In the genomic region with DNA sequence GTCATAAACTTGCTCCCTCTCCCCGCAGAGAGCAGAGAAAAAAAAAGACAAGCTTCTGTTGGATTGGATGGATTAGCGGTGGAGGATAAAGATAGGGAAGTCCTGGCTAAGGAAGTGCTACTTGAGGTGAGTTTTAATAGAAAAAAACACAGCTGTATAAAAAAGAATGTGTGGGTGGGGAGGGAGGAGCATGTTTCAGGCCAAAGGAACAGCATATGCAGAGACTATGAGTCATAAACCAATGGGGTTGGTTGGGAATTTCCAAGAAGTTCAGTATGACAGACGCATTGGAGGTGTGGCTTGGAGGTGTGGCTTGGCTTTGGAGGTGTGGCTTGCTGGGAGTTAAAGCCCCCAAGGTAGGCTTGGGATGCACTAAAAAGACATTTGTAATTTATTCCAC, we compare ENCODE assay signal across 11 cellular contexts.
DNase-seq lines count a peak whose midpoint lies in the region; ATAC-seq and TF ChIP-seq lines count a peak whose summit lies in the region.
"Had no signal": no experiment of that assay in that cellular context is flagged by ENCODE, and none has a peak within 500 bp of the region (broad histone marks: within the 10 kb centered on the region; RNA-seq: fewer than 3 reads in every experiment).

No MANE protein-coding gene starts in this region.

- H3K4me3 ChIP-seq in SJSA1 = no peak overlapping the region
- no peak overlapping the region for H3K4me3 ChIP-seq in transverse colon

- H3K9me3 ChIP-seq in SJSA1 (replicated peaks) = no peaks in the 10 kb centered on the region
- no peaks in the 10 kb centered on the region for H3K9me3 ChIP-seq in transverse colon

- TF ChIP-seq CTCF in transverse colon (IDR thresholded peaks at IDR 0.05) = no peak

- no peak for TF ChIP-seq EP300 in transverse colon (IDR thresholded peaks at IDR 0.05; ENCODE audit: low read depth)

- ATAC-seq in HG02943 (IDR thresholded peaks at IDR 0.05; ENCODE audit: low read depth, unreplicated experiment) (peak; percentile 69), esophagus mucosa (peak; percentile 96)

- no peak for TF ChIP-seq POLR2A in transverse colon (IDR thresholded peaks at IDR 0.05)

- H3K27me3 ChIP-seq in SJSA1 (replicated peaks) (no peaks in the 10 kb centered on the region), transverse colon (no peaks in the 10 kb centered on the region)

- no peak overlapping the region for H3K27ac ChIP-seq in SJSA1
- no peak overlapping the region for H3K27ac ChIP-seq in transverse colon
- H3K27ac ChIP-seq: 22Rv1, parathyroid adenoma, VCaP had no signal

- in situ Hi-C loops in transverse colon (cut with MboI; ENCODE audit: low pct_ligation_motif_present in 1 of 4, low pct_unique_long_range_greater_than_20kb in 1 of 4, low sequenced_read_pairs in 3 of 4) = no loop called here

- intact Hi-C loops in transverse colon (cut with DNase I; ENCODE audit: low total_unique reads) = loop anchor here (10.0 kb wide), 1 partner anchor 954 kb away; no protein-coding TSS in a partner anchor

- H3K36me3 ChIP-seq in SJSA1 (no peaks in the 10 kb centered on the region), transverse colon (no peaks in the 10 kb centered on the region)

- peak; percentile 20 for DNase-seq in DMS 273 (lab: John Stamatoyannopoulos, UW; ENCODE audit: unreplicated experiment)
- DNase-seq in DMS 273 treated with DMSO at 0.1 percent for 48 hours (lab: John Stamatoyannopoulos, UW) = no peak
- peak; percentile 53 to 58 for DNase-seq in SJSA1 (ENCODE audit: low read depth in 1 of 2, low spot score in 2 of 2)
- peak; percentile 69 for DNase-seq in stimulated activated CD8-positive, alpha-beta memory T cell treated with anti-CD3 and anti-CD28 coated beads, Interleukin-4, amount 100 ng/mL, for 48 hours
- DNase-seq in NCI-H2081 (lab: John Stamatoyannopoulos, UW) = no peak
- DNase-seq in transverse colon = no peak

- 33 to 34% methylated on average over 3 of the region's 3 CpGs for WGBS in transverse colon (ENCODE audit: low coverage in 1 of 2), 2 donors

- peaks cover 13% of the 10 kb centered on the region for H3K4me1 ChIP-seq in SJSA1 (replicated peaks)
- no peaks in the 10 kb centered on the region for H3K4me1 ChIP-seq in transverse colon

Comparison
In these comparisons a context has a peak if more than half of its experiments do, and no peak if none do; other contexts are left out.
1. DNase-seq: peak in DMS 273 (single experiment), SJSA1 (2 of 2) and stimulated activated CD8-positive, alpha-beta memory T cell treated with anti-CD3 and anti-CD28 coated beads, Interleukin-4, amount 100 ng/mL, for 48 hours (single experiment); none in DMS 273 treated with DMSO at 0.1 percent for 48 hours (single experiment), NCI-H2081 (0 of 2) and transverse colon (single experiment).